In genomic region chr14:102140027-102140749, GRCh38 we compare ENCODE assay signal across 8 cellular contexts. TPM values are rescaled to one million over a fixed set of nuclear protein-coding genes. Genes with fewer than 3 reads are reported as not detected.
DNase-seq lines count a peak whose midpoint lies in the region; ATAC-seq and TF ChIP-seq lines count a peak whose summit lies in the region.

No MANE protein-coding gene starts in this region.

- ATAC-seq in GM19395 (IDR thresholded peaks at IDR 0.05; ENCODE audit: unreplicated experiment), result peak; percentile 26
- peak; percentile 11 for ATAC-seq in HG03460 (IDR thresholded peaks at IDR 0.05; ENCODE audit: unreplicated experiment)

- H3K9me3 Mint-ChIP-seq in CD14-positive monocyte, result no peaks in the 10 kb centered on the region

- H3K4me3 Mint-ChIP-seq in CD14-positive monocyte, result peak overlapping the region; percentile 96 to 99

- H3K36me3 Mint-ChIP-seq in CD14-positive monocyte, result peaks cover 4 to 18% of the 10 kb centered on the region in 2 donors

- H3K4me1 Mint-ChIP-seq in CD14-positive monocyte, result peaks cover 19% of the 10 kb centered on the region

- TF ChIP-seq CTCF in CD14-positive monocyte (IDR thresholded peaks at IDR 0.05), result no peak

- H3K27ac Mint-ChIP-seq in CD14-positive monocyte, result peak overlapping the region; percentile 88 to 98 (median 96)

- DNase-seq in CD14-positive monocyte (ENCODE audit: low spot score) (peak; percentile 51), UCSD-AML1 (lab: John Stamatoyannopoulos, UW; ENCODE audit: unreplicated experiment) (peak; percentile 56), cerebellum (ENCODE audit: low spot score) (peak; percentile 28), left kidney (ENCODE audit: low read depth, low spot score) (peak; percentile 54), KG1 (lab: John Stamatoyannopoulos, UW) (no peak)
- DNase-seq in stimulated activated CD4-positive, alpha-beta T cell treated with anti-CD3 and anti-CD28 coated beads, Interleukin-4, amount 100 ng/mL, for 1 hour, result peak; percentile 23

- intact Hi-C loops in CD14-positive monocyte (cut with micrococcal nuclease), result no loop called here

- H3K27me3 Mint-ChIP-seq in CD14-positive monocyte (ENCODE audit: low read depth in 3 of 3), result peaks cover 4 to 17% (median 11%) of the 10 kb centered on the region in 3 donors

RNA-seq across cellular contexts. Expression of gene WDR20, which starts 0.5 kb away (rescaled TPM):
- polyA plus RNA-seq in CD14-positive monocyte, result 1 to 10 TPM; 7.4 to 9.0 TPM
- 36.5 TPM for total RNA-seq in cerebellum

RNA-seq across cellular contexts. Expression of gene HSP90AA1, which starts 53.3 kb away (rescaled TPM):
- polyA plus RNA-seq in CD14-positive monocyte, result 100 to 1,000 TPM; 149 to 211 TPM
- total RNA-seq in cerebellum, result 271 TPM
